31 cellular contexts compared by ENCODE assay signal in the genomic region with DNA sequence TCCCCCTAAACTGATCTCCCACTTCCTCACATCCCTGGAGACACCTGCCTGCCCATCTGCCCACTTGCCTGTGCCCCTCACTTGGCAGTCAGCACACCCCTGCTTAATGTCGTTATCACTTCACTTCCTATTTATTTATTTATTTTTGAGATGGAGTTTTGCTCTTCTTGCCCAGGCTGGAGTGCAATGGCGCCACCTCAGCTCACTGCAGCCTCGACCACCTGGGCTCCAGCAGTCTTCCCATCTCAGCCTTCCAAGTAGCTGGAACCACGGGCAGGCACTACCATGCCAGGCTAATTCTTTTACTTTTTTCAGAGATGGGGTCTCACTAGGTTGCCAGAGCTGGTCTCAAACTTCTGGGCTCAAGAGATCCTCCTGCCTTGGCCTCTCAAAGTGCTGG. TPM values are rescaled to one million over a fixed set of nuclear protein-coding genes. Genes with fewer than 3 reads are reported as not detected.
"Had no signal": no experiment of that assay in that cellular context is flagged by ENCODE, and none has a peak within 500 bp of the region (broad histone marks: within the 10 kb centered on the region; RNA-seq: fewer than 3 reads in every experiment).

No MANE protein-coding gene starts in this region.

- H3K4me1 ChIP-seq: breast epithelium, foreskin keratinocyte, pancreas, prostate gland, upper lobe of right lung had no signal

- H3K9me3 ChIP-seq: breast epithelium, esophagus muscularis mucosa, heart left ventricle, pancreas, prostate gland, stomach, thyroid gland, upper lobe of right lung had no signal

- H3K36me3 ChIP-seq: breast epithelium, esophagus muscularis mucosa, heart left ventricle, pancreas, prostate gland, stomach, thyroid gland, upper lobe of right lung had no signal

- H3K4me1 Mint-ChIP-seq: activated CD4-positive, alpha-beta memory T cell treated with anti-CD3 and anti-CD28 coated beads, Interleukin-2, amount 10 ng/mL, durations not matched to agents 7 days and 5 days; activated CD4-positive, alpha-beta T cell treated with anti-CD3 and anti-CD28 coated beads, Interleukin-2, amount 10 ng/mL, durations not matched to agents 24 days and 14 days; activated naive CD4-positive, alpha-beta T cell treated with anti-CD3 and anti-CD28 coated beads, Interleukin-2, amount 50 U/mL, for 24 hours; activated T-helper 17 cell treated with anti-CD3 and anti-CD28 coated beads, Interleukin-2, amount 50 U/mL, for 72 hours; naive thymus-derived CD8-positive, alpha-beta T cell had no signal

- H3K27me3 ChIP-seq: heart left ventricle, pancreas, thyroid gland had no signal

- H3K27ac Mint-ChIP-seq: activated CD4-positive, alpha-beta memory T cell treated with anti-CD3 and anti-CD28 coated beads, Interleukin-2, amount 10 ng/mL, durations not matched to agents 7 days and 5 days; activated CD4-positive, alpha-beta T cell treated with anti-CD3 and anti-CD28 coated beads, Interleukin-2, amount 10 ng/mL, durations not matched to agents 24 days and 14 days; activated naive CD4-positive, alpha-beta T cell treated with anti-CD3 and anti-CD28 coated beads, Interleukin-2, amount 50 U/mL, for 24 hours; activated naive CD8-positive, alpha-beta T cell treated with anti-CD3 and anti-CD28 coated beads, Interleukin-2, amount 50 U/mL, for 24 hours; activated T-helper 17 cell treated with anti-CD3 and anti-CD28 coated beads, Interleukin-2, amount 50 U/mL, for 72 hours; dendritic cell treated with granulocyte-macrophage colony-stimulating factor and Interleukin-4, amounts not matched to agents 40 ng/mL and 50 ng/mL, for 4 days; memory B cell; stimulated activated naive B cell treated with anti-CD40 and anti-IgM and Interleukin-4, amounts not matched to agents 10 μg/mL and 1 μg/mL and 100 μg/mL, for 72 hours; T-helper 2 cell treated with Interferon-gamma antibody and Interleukin-4, amounts not matched to agents 5 μg/mL and 100 μg/mL, for 36 hours had no signal

- ATAC-seq: activated naive CD8-positive, alpha-beta T cell treated with anti-CD3 and anti-CD28 coated beads, Interleukin-2, amount 50 U/mL, for 24 hours; activated T-cell treated with anti-CD3 and anti-CD28 coated beads, Interleukin-2, amount 50 U/mL, for 4 hours; activated T-helper 17 cell treated with anti-CD3 and anti-CD28 coated beads, Interleukin-2, amount 50 U/mL, for 72 hours; foreskin keratinocyte; heart left ventricle; naive thymus-derived CD8-positive, alpha-beta T cell; pancreas; stimulated activated naive B cell treated with anti-CD40 and anti-IgM and Interleukin-4, amounts not matched to agents 10 μg/mL and 1 μg/mL and 100 μg/mL, for 72 hours; upper lobe of right lung had no signal

- H3K4me3 Mint-ChIP-seq: activated CD4-positive, alpha-beta memory T cell treated with anti-CD3 and anti-CD28 coated beads, Interleukin-2, amount 10 ng/mL, durations not matched to agents 7 days and 5 days; activated CD4-positive, alpha-beta T cell treated with anti-CD3 and anti-CD28 coated beads, Interleukin-2, amount 10 ng/mL, durations not matched to agents 24 days and 14 days; activated naive CD4-positive, alpha-beta T cell treated with anti-CD3 and anti-CD28 coated beads, Interleukin-2, amount 50 U/mL, for 24 hours; activated naive CD8-positive, alpha-beta T cell treated with anti-CD3 and anti-CD28 coated beads, Interleukin-2, amount 50 U/mL, for 24 hours; activated T-cell treated with anti-CD3 and anti-CD28 coated beads, Interleukin-2, amount 50 U/mL, for 4 hours; activated T-helper 17 cell treated with anti-CD3 and anti-CD28 coated beads, Interleukin-2, amount 50 U/mL, for 72 hours; dendritic cell treated with granulocyte-macrophage colony-stimulating factor and Interleukin-4, amounts not matched to agents 40 ng/mL and 50 ng/mL, for 4 days; memory B cell; naive thymus-derived CD8-positive, alpha-beta T cell; stimulated activated naive B cell treated with anti-CD40 and anti-IgM and Interleukin-4, amounts not matched to agents 10 μg/mL and 1 μg/mL and 100 μg/mL, for 72 hours; T-helper 2 cell treated with Interferon-gamma antibody and Interleukin-4, amounts not matched to agents 5 μg/mL and 100 μg/mL, for 36 hours had no signal

- H3K27me3 Mint-ChIP-seq: activated naive CD4-positive, alpha-beta T cell treated with anti-CD3 and anti-CD28 coated beads, Interleukin-2, amount 50 U/mL, for 24 hours had no signal

- H3K9me3 Mint-ChIP-seq: activated CD4-positive, alpha-beta memory T cell treated with anti-CD3 and anti-CD28 coated beads, Interleukin-2, amount 10 ng/mL, durations not matched to agents 7 days and 5 days; activated CD4-positive, alpha-beta T cell treated with anti-CD3 and anti-CD28 coated beads, Interleukin-2, amount 10 ng/mL, durations not matched to agents 24 days and 14 days; activated naive CD4-positive, alpha-beta T cell treated with anti-CD3 and anti-CD28 coated beads, Interleukin-2, amount 50 U/mL, for 24 hours; activated naive CD8-positive, alpha-beta T cell treated with anti-CD3 and anti-CD28 coated beads, Interleukin-2, amount 50 U/mL, for 24 hours; activated T-cell treated with anti-CD3 and anti-CD28 coated beads, Interleukin-2, amount 50 U/mL, for 4 hours; activated T-helper 17 cell treated with anti-CD3 and anti-CD28 coated beads, Interleukin-2, amount 50 U/mL, for 72 hours; dendritic cell treated with granulocyte-macrophage colony-stimulating factor and Interleukin-4, amounts not matched to agents 40 ng/mL and 50 ng/mL, for 4 days; memory B cell; naive thymus-derived CD8-positive, alpha-beta T cell; stimulated activated naive B cell treated with anti-CD40 and anti-IgM and Interleukin-4, amounts not matched to agents 10 μg/mL and 1 μg/mL and 100 μg/mL, for 72 hours; T-helper 2 cell treated with Interferon-gamma antibody and Interleukin-4, amounts not matched to agents 5 μg/mL and 100 μg/mL, for 36 hours had no signal

- H3K4me3 ChIP-seq: breast epithelium, esophagus muscularis mucosa, heart left ventricle, pancreas, prostate gland, smooth muscle cell, stomach, thyroid gland, upper lobe of right lung had no signal

- H3K27ac ChIP-seq: breast epithelium, esophagus muscularis mucosa, foreskin keratinocyte, heart left ventricle, pancreas, stomach, thyroid gland, upper lobe of right lung had no signal

- H3K36me3 Mint-ChIP-seq: activated naive CD4-positive, alpha-beta T cell treated with anti-CD3 and anti-CD28 coated beads, Interleukin-2, amount 50 U/mL, for 24 hours; naive thymus-derived CD8-positive, alpha-beta T cell; stimulated activated naive B cell treated with anti-CD40 and anti-IgM and Interleukin-4, amounts not matched to agents 10 μg/mL and 1 μg/mL and 100 μg/mL, for 72 hours had no signal

- H3K4me2 ChIP-seq: smooth muscle cell had no signal

- DNase-seq: activated CD4-positive, alpha-beta memory T cell treated with anti-CD3 and anti-CD28 coated beads, Interleukin-2, amount 10 ng/mL, durations not matched to agents 7 days and 5 days; activated CD4-positive, alpha-beta T cell treated with anti-CD3 and anti-CD28 coated beads, Interleukin-2, amount 10 ng/mL, durations not matched to agents 24 days and 14 days; activated CD4-positive, CD25-positive, alpha-beta regulatory T cell treated with anti-CD3 and anti-CD28 coated beads, Interleukin-2, amount 50 U/mL, for 72 hours; activated gamma-delta T cell treated with Interleukin-2 at 50 U/mL for 16 hours; activated naive CD8-positive, alpha-beta T cell treated with anti-CD3 and anti-CD28 coated beads, Interleukin-2, amount 50 U/mL, for 24 hours; activated T-cell treated with anti-CD3 and anti-CD28 coated beads, Interleukin-2, amount 50 U/mL, for 4 hours; amygdala; central memory CD4-positive, alpha-beta T cell; foreskin keratinocyte; heart left ventricle; midbrain; naive thymus-derived CD8-positive, alpha-beta T cell; pancreas; stimulated activated CD4-positive, alpha-beta T cell treated with anti-CD3 and anti-CD28 coated beads, Interleukin-1b, Interleukin-23, amount 100 ng/mL, for 48 hours; stimulated activated CD4-positive, alpha-beta T cell treated with anti-CD3 and anti-CD28 coated beads, Interleukin-4, amount 100 ng/mL, for 4 hours; stimulated activated CD8-positive, alpha-beta memory T cell treated with anti-CD3 and anti-CD28 coated beads, Interleukin-4, amount 100 ng/mL, for 48 hours; stimulated activated naive B cell treated with anti-CD40 and anti-IgM and Interleukin-4, amounts not matched to agents 10 μg/mL and 1 μg/mL and 100 μg/mL, for 72 hours; stomach; T-helper 1 cell; thyroid gland; upper lobe of right lung had no signal

RNA-seq across cellular contexts. Expression of gene PHOSPHO1, which starts 23.5 kb away (rescaled TPM):
- total RNA-seq: activated CD4-positive, alpha-beta memory T cell treated with anti-CD3 and anti-CD28 coated beads, Interleukin-2, amount 10 ng/mL, durations not matched to agents 7 days and 5 days; activated CD4-positive, alpha-beta T cell treated with anti-CD3 and anti-CD28 coated beads, Interleukin-2, amount 10 ng/mL, durations not matched to agents 24 days and 14 days; activated T-helper 17 cell treated with anti-CD3 and anti-CD28 coated beads, Interleukin-2, amount 50 U/mL, for 72 hours; kidney epithelial cell; naive thymus-derived CD8-positive, alpha-beta T cell had no signal

RNA-seq across cellular contexts. Expression of gene ABI3, which starts 43.6 kb away (rescaled TPM):
- total RNA-seq: foreskin keratinocyte had no signal

RNA-seq across cellular contexts. Expression of gene GNGT2, which starts 43.7 kb away (rescaled TPM):
- total RNA-seq: foreskin keratinocyte had no signal
